11 cellular contexts compared by ENCODE assay signal in genomic region chr3:46370784-46371183, GRCh38. TPM values are rescaled to one million over a fixed set of nuclear protein-coding genes. Genes with fewer than 3 reads are reported as not detected.
DNase-seq lines count a peak whose midpoint lies in the region; ATAC-seq and TF ChIP-seq lines count a peak whose summit lies in the region.
"Had no signal": no experiment of that assay in that cellular context is flagged by ENCODE, and none has a peak within 500 bp of the region (broad histone marks: within the 10 kb centered on the region; RNA-seq: fewer than 3 reads in every experiment).

Gene CCR5 (plus strand): TSS chr3:46370946. CDS start chr3:46372903, 1,957 bp downstream.

- H3K27me3 ChIP-seq in naive thymus-derived CD4-positive, alpha-beta T cell (ENCODE audit: control insufficient read depth in 2 of 2, insufficient read depth in 2 of 2, low read length in 2 of 2): no peaks in the 10 kb centered on the region

- H3K4me3 Mint-ChIP-seq in CD14-positive monocyte: peak within 1 kb of the TSS; percentile 59 to 78
- H3K4me3 Mint-ChIP-seq in IgD-negative memory B cell: peak within 1 kb of the TSS in 3 of 4 donors; percentile 31 to 85 (median 72)
- H3K4me3 Mint-ChIP-seq in naive thymus-derived CD4-positive, alpha-beta T cell: peak within 1 kb of the TSS in 5 of 10 donors; percentile 7 to 75 (median 23)

- no peak within 1 kb of the TSS for H3K27ac ChIP-seq in naive thymus-derived CD4-positive, alpha-beta T cell (ENCODE audit: low read depth, low read length)
- H3K27ac ChIP-seq: PC-9 had no signal

- POLR2A ChIA-PET in naive thymus-derived CD4-positive, alpha-beta T cell (lab: Charles Lee): interaction anchor here (0.7 to 1.2 kb wide), 3 partner anchors 10 to 302 kb away, joined by 3 read pairs; no protein-coding TSS in a partner anchor

- DNase-seq in CD14-positive monocyte (ENCODE audit: low spot score) (no peak), T1000 (lab: John Stamatoyannopoulos, UW) (no peak), HT-29 (ENCODE audit: low spot score) (no peak), NCI-H446 treated with DMSO at 0.1 percent for 48 hours (lab: John Stamatoyannopoulos, UW) (no peak)
- no peak for DNase-seq in activated naive CD4-positive, alpha-beta T cell treated with anti-CD3 and anti-CD28 coated beads, Interleukin-2, amount 50 U/mL, for 72 hours (ENCODE audit: low spot score in 2 of 2)
- DNase-seq in naive thymus-derived CD4-positive, alpha-beta T cell: peak in 3 of 9 donors; percentile 21 to 27 (median 21)
- no peak for DNase-seq in NK-92 treated with Interleukin-12 subunit alpha and Interleukin-12 subunit beta, amount 100 ng/mL, for 24 hours (lab: John Stamatoyannopoulos, UW)
- DNase-seq: NCI-H187, PC-9 had no signal

- H3K27me3 Mint-ChIP-seq in CD14-positive monocyte (ENCODE audit: low read depth in 3 of 3) (peaks cover 1 to 6% (median 2%) of the 10 kb centered on the region in 3 donors), IgD-negative memory B cell (peaks cover 12% of the 10 kb centered on the region)
- peaks cover 0 to 34% (median 0%) of the 10 kb centered on the region in 5 donors for H3K27me3 Mint-ChIP-seq in naive thymus-derived CD4-positive, alpha-beta T cell

- H3K4me3 ChIP-seq in naive thymus-derived CD4-positive, alpha-beta T cell (ENCODE audit: low read length): peak within 1 kb of the TSS; percentile 25
- H3K4me3 ChIP-seq: PC-9 had no signal

- TF ChIP-seq CTCF in CD14-positive monocyte (IDR thresholded peaks at IDR 0.05): no peak

- CTCF ChIA-PET in naive thymus-derived CD4-positive, alpha-beta T cell (lab: Charles Lee): interaction anchor here (1.0 to 7.1 kb wide), 12 partner anchors 8 to 432 kb away, joined by 3 to 80 read pairs (median 4); partner anchors contain the start of gene CCR2

- H3K4me1 Mint-ChIP-seq in CD14-positive monocyte: peaks cover 52% of the 10 kb centered on the region
- H3K4me1 Mint-ChIP-seq in IgD-negative memory B cell: peaks cover 17 to 30% (median 26%) of the 10 kb centered on the region in 3 donors
- peaks cover 13 to 77% (median 36%) of the 10 kb centered on the region in 7 donors for H3K4me1 Mint-ChIP-seq in naive thymus-derived CD4-positive, alpha-beta T cell

- H3K4me1 ChIP-seq in naive thymus-derived CD4-positive, alpha-beta T cell (ENCODE audit: control insufficient read depth in 2 of 2, insufficient read depth in 2 of 2, low read length in 2 of 2): peaks cover 10 to 69% of the 10 kb centered on the region in 2 donors

- H3K27ac Mint-ChIP-seq in CD14-positive monocyte (peak within 1 kb of the TSS; percentile 27 to 84 (median 80)), IgD-negative memory B cell (peak within 1 kb of the TSS in 1 of 3 donors; percentile 54)
- H3K27ac Mint-ChIP-seq in activated naive CD4-positive, alpha-beta T cell treated with anti-CD3 and anti-CD28 coated beads, Interleukin-2, amount 50 U/mL, for 72 hours: peak within 1 kb of the TSS; percentile 68 to 92
- peak within 1 kb of the TSS in 8 of 9 donors; percentile 9 to 90 (median 55) for H3K27ac Mint-ChIP-seq in naive thymus-derived CD4-positive, alpha-beta T cell

- ATAC-seq in activated naive CD4-positive, alpha-beta T cell treated with anti-CD3 and anti-CD28 coated beads, Interleukin-2, amount 50 U/mL, for 72 hours: peak; percentile 33 to 48
- peak; percentile 43 for ATAC-seq in naive thymus-derived CD4-positive, alpha-beta T cell

- no peaks in the 10 kb centered on the region for H3K9me3 ChIP-seq in naive thymus-derived CD4-positive, alpha-beta T cell (ENCODE audit: control insufficient read depth in 2 of 3, low read length in 3 of 3)

- intact Hi-C loops in CD14-positive monocyte (cut with micrococcal nuclease): loop anchor here in 1 of 2 donors (5.0 kb wide), 1 partner anchor 283 kb away; no protein-coding TSS in a partner anchor
- intact Hi-C loops in naive thymus-derived CD4-positive, alpha-beta T cell (cut with micrococcal nuclease): loop anchor here (1.0 to 10.0 kb wide), 7 partner anchors 73 to 686 kb away; partner anchors contain the start of gene SACM1L (in 1 of the 2)

- no peaks in the 10 kb centered on the region for H3K36me3 ChIP-seq in naive thymus-derived CD4-positive, alpha-beta T cell (ENCODE audit: control insufficient read depth in 2 of 3, insufficient read depth in 3 of 3, low read length in 3 of 3)

- H3K36me3 Mint-ChIP-seq in CD14-positive monocyte: peaks cover 2 to 10% of the 10 kb centered on the region in 2 donors
- peaks cover 2% of the 10 kb centered on the region for H3K36me3 Mint-ChIP-seq in IgD-negative memory B cell
- H3K36me3 Mint-ChIP-seq in activated naive CD4-positive, alpha-beta T cell treated with anti-CD3 and anti-CD28 coated beads, Interleukin-2, amount 50 U/mL, for 72 hours: no peaks in the 10 kb centered on the region
- H3K36me3 Mint-ChIP-seq in naive thymus-derived CD4-positive, alpha-beta T cell: peaks cover 0 to 26% (median 0%) of the 10 kb centered on the region in 5 donors

- H3K9me3 Mint-ChIP-seq in CD14-positive monocyte (peaks cover 0 to 2% (median 1%) of the 10 kb centered on the region in 7 donors), IgD-negative memory B cell (no peaks in the 10 kb centered on the region)
- no peaks in the 10 kb centered on the region for H3K9me3 Mint-ChIP-seq in activated naive CD4-positive, alpha-beta T cell treated with anti-CD3 and anti-CD28 coated beads, Interleukin-2, amount 50 U/mL, for 72 hours
- H3K9me3 Mint-ChIP-seq in naive thymus-derived CD4-positive, alpha-beta T cell: peaks cover 0 to 6% (median 0%) of the 10 kb centered on the region in 11 donors

RNA-seq across cellular contexts. Expression of gene CCR5, which starts in this region (rescaled TPM):
- polyA plus RNA-seq in CD14-positive monocyte (1 to 10 TPM; 3.1 to 3.6 TPM), IgD-negative memory B cell (not detected)
- under 1 TPM in 1 of 2 donors, not detected in 1; 0.25 TPM for total RNA-seq in activated naive CD4-positive, alpha-beta T cell treated with anti-CD3 and anti-CD28 coated beads, Interleukin-2, amount 50 U/mL, for 72 hours
- total RNA-seq in naive thymus-derived CD4-positive, alpha-beta T cell: 10 to 100 TPM in 1 of 5 experiments, 1 to 10 TPM in 1, under 1 TPM in 3; 0.66 to 22.5 (median 0.95) TPM
- polyA plus RNA-seq in naive thymus-derived CD4-positive, alpha-beta T cell: not detected
- total RNA-seq in HT-29 (2014; rRNA removed; shearing (Covaris generic)): not detected in 2 replicates
- total RNA-seq: kidney epithelial cell, PC-9 had no signal

Comparison
In these comparisons a context has a peak if more than half of its experiments do, and no peak if none do; other contexts are left out.
1. Peak in ATAC-seq in activated naive CD4-positive, alpha-beta T cell treated with anti-CD3 and anti-CD28 coated beads, Interleukin-2, amount 50 U/mL, for 72 hours; RNA of the gene not detected or under 1 TPM.